In the genomic region with DNA sequence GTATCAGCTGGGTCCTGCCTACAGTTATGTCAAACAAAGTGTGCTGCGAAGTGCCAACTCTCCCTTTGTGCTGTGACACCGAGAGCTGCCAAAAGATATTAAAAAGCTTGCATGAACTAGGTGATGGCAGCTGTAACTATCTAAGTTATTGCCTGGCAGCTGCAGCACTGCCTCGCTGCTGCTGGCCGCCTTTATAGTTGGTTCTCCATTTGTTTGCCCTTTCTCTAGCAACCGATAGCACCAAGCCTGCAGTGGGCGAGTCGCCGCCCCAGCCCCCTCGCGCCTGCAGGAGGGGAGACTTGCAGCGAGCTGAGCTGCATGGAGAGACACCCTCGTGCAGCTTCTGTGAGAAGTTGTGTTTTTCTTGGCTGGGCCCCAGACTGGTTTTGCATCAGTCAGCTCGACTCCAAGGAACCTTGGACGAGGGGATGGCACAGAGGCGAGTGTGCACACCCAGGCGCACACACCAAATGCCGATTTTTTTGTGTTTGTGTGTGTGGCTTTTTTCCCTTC, we compare ENCODE assay signal across 15 cellular contexts.
DNase-seq lines count a peak whose midpoint lies in the region; ATAC-seq, FAIRE-seq and TF ChIP-seq lines count a peak whose summit lies in the region.
"Had no signal": no experiment of that assay in that cellular context is flagged by ENCODE, and none has a peak within 500 bp of the region (broad histone marks: within the 10 kb centered on the region; RNA-seq: fewer than 3 reads in every experiment).

No MANE protein-coding gene starts in this region.

- no peak overlapping the region for H2BK12ac ChIP-seq in mesenchymal stem cell (ENCODE audit: low read length in 2 of 2)

- H3K4me2 ChIP-seq in A549 (peak overlapping the region; percentile 51), mesenchymal stem cell (ENCODE audit: low read length, poor library complexity, severe bottlenecking) (no peak overlapping the region)

- no peak overlapping the region for H3K4me3 Mint-ChIP-seq in activated CD8-positive, alpha-beta T cell treated with anti-CD3 and anti-CD28 coated beads, Interleukin-2, amount 10 ng/mL, durations not matched to agents 7 days and 5 days
- H3K4me3 Mint-ChIP-seq: activated T-cell treated with anti-CD3 and anti-CD28 coated beads, Interleukin-2, amount 50 U/mL, for 24 hours had no signal

- no peaks in the 10 kb centered on the region for H3K4me1 Mint-ChIP-seq in activated CD8-positive, alpha-beta T cell treated with anti-CD3 and anti-CD28 coated beads, Interleukin-2, amount 10 ng/mL, durations not matched to agents 7 days and 5 days (ENCODE audit: low read depth)

- no peak overlapping the region for H2AFZ ChIP-seq in mesenchymal stem cell (ENCODE audit: low read depth, low read length)

- H3K14ac ChIP-seq in mesenchymal stem cell (ENCODE audit: low read length in 2 of 2), result no peak overlapping the region

- no peak overlapping the region for H3K27ac Mint-ChIP-seq in activated CD8-positive, alpha-beta T cell treated with anti-CD3 and anti-CD28 coated beads, Interleukin-2, amount 10 ng/mL, durations not matched to agents 7 days and 5 days
- H3K27ac Mint-ChIP-seq: activated T-cell treated with anti-CD3 and anti-CD28 coated beads, Interleukin-2, amount 50 U/mL, for 24 hours had no signal

- TF ChIP-seq CTCF in A549 (IDR thresholded peaks at IDR 0.05), result no peak
- no peak for TF ChIP-seq CTCF in transverse colon (IDR thresholded peaks at IDR 0.05)

- H3K9me3 ChIP-seq in A549 (no peaks in the 10 kb centered on the region), MG63 (no peaks in the 10 kb centered on the region), mesenchymal stem cell (ENCODE audit: control insufficient read depth, low read length) (no peaks in the 10 kb centered on the region), transverse colon (no peaks in the 10 kb centered on the region)
- H3K9me3 ChIP-seq: vagina had no signal

- no peaks in the 10 kb centered on the region for H3K4me1 ChIP-seq in A549
- H3K4me1 ChIP-seq in mesenchymal stem cell (ENCODE audit: control insufficient read depth, insufficient read depth, low read depth, low read length), result peaks cover 9% of the 10 kb centered on the region
- no peaks in the 10 kb centered on the region for H3K4me1 ChIP-seq in transverse colon
- H3K4me1 ChIP-seq: vagina had no signal

- no peaks in the 10 kb centered on the region for H3K79me1 ChIP-seq in mesenchymal stem cell (replicated peaks; ENCODE audit: low read length, poor library complexity, severe bottlenecking)

- in situ Hi-C loops in transverse colon (cut with MboI; ENCODE audit: low pct_ligation_motif_present in 1 of 4, low pct_unique_long_range_greater_than_20kb in 1 of 4, low sequenced_read_pairs in 3 of 4), result loop anchor here in 1 of 4 donors (25.0 kb wide), 1 partner anchor 756 kb away; no protein-coding TSS in a partner anchor

- no peak overlapping the region for H2BK5ac ChIP-seq in mesenchymal stem cell (ENCODE audit: low read depth, low read length, poor library complexity, severe bottlenecking)

- TF ChIP-seq EP300 in A549 (IDR thresholded peaks at IDR 0.05) (no peak), transverse colon (IDR thresholded peaks at IDR 0.05; ENCODE audit: low read depth) (no peak)

- no peaks in the 10 kb centered on the region for H3K36me3 Mint-ChIP-seq in activated CD8-positive, alpha-beta T cell treated with anti-CD3 and anti-CD28 coated beads, Interleukin-2, amount 10 ng/mL, durations not matched to agents 7 days and 5 days (ENCODE audit: low read depth)

- no peak overlapping the region for H3K23ac ChIP-seq in mesenchymal stem cell (ENCODE audit: low read length in 2 of 2)

- CTCF ChIA-PET in A549 (lab: Yijun Ruan, JAX), result interaction anchor here (0.7 kb wide), 1 partner anchor 11 kb away, joined by 3 read pairs; no protein-coding TSS in a partner anchor
- CTCF ChIA-PET in activated CD8-positive, alpha-beta T cell treated with anti-CD3 and anti-CD28 coated beads, Interleukin-2, amount 10 ng/mL, durations not matched to agents 7 days and 5 days (lab: Charles Lee), result no interaction called here

- intact Hi-C loops in transverse colon (cut with DNase I; ENCODE audit: low total_unique reads), result no loop called here

- H4K8ac ChIP-seq in mesenchymal stem cell (ENCODE audit: low read length), result no peak overlapping the region

- no peak for TF ChIP-seq RAD21 in A549 (conservative IDR thresholded peaks at IDR 0.05 in 1 of 2, IDR thresholded peaks at IDR 0.05 in 1 of 2)

- no peak overlapping the region for H3K18ac ChIP-seq in mesenchymal stem cell (ENCODE audit: low read depth in 1 of 2, low read length in 2 of 2)

- no peak overlapping the region for H3K4ac ChIP-seq in mesenchymal stem cell (ENCODE audit: low read depth in 1 of 2, low read length in 2 of 2)

- TF ChIP-seq POLR2A in A549 (IDR thresholded peaks at IDR 0.05; ENCODE audit: low read length) (no peak), transverse colon (IDR thresholded peaks at IDR 0.05) (no peak)

- 25% methylated on average over 11 of the region's 17 CpGs for WGBS in A549 (ENCODE audit: missing lambda C conversion rate)
- 74% methylated on average over 17 of the region's 17 CpGs for WGBS in mesenchymal stem cell
- WGBS in transverse colon (ENCODE audit: low coverage in 1 of 2), 2 donors, result 34 to 50% methylated on average over 1 to 17 of the region's 17 CpGs

- no peak overlapping the region for H4K91ac ChIP-seq in mesenchymal stem cell (ENCODE audit: low read length)

- H3K27me3 ChIP-seq in MG63 (peaks cover 3% of the 10 kb centered on the region; the same call in 1 of the 2 replicates), mesenchymal stem cell (ENCODE audit: control insufficient read depth in 1 of 2, insufficient read depth in 1 of 2, low read length in 2 of 2) (no peaks in the 10 kb centered on the region), transverse colon (no peaks in the 10 kb centered on the region)
- H3K27me3 ChIP-seq: vagina had no signal

- no peak overlapping the region for H2BK120ac ChIP-seq in mesenchymal stem cell (ENCODE audit: low read depth, low read length)

- no peak overlapping the region for H2BK15ac ChIP-seq in mesenchymal stem cell (ENCODE audit: low read depth, poor library complexity, severe bottlenecking)

- no peak overlapping the region for H3K9ac ChIP-seq in mesenchymal stem cell (ENCODE audit: low read length)

- no peaks in the 10 kb centered on the region for H3K36me3 ChIP-seq in MG63
- no peaks in the 10 kb centered on the region for H3K36me3 ChIP-seq in mesenchymal stem cell (ENCODE audit: control insufficient read depth in 1 of 2, insufficient read depth in 2 of 2, low read depth in 1 of 2, low read length in 2 of 2)
- H3K36me3 ChIP-seq in transverse colon, result no peaks in the 10 kb centered on the region
- H3K36me3 ChIP-seq: vagina had no signal

- ATAC-seq in A549, result peak; percentile 26 to 47; a peak in 4 of 6 replicates
- ATAC-seq in activated CD8-positive, alpha-beta T cell treated with anti-CD3 and anti-CD28 coated beads, Interleukin-2, amount 10 ng/mL, durations not matched to agents 7 days and 5 days, result no peak

- FAIRE-seq in A549 (lab: Jason Lieb, UNC), result no peak
- FAIRE-seq: endothelial cell of umbilical vein, G401.6 had no signal

- H3K9me3 Mint-ChIP-seq in activated CD8-positive, alpha-beta T cell treated with anti-CD3 and anti-CD28 coated beads, Interleukin-2, amount 10 ng/mL, durations not matched to agents 7 days and 5 days (ENCODE audit: insufficient read depth), result no peaks in the 10 kb centered on the region
- H3K9me3 Mint-ChIP-seq: activated T-cell treated with anti-CD3 and anti-CD28 coated beads, Interleukin-2, amount 50 U/mL, for 24 hours had no signal

- H3K4me3 ChIP-seq in A549, result no peak overlapping the region
- H3K4me3 ChIP-seq in MG63, result no peak overlapping the region
- H3K4me3 ChIP-seq in mesenchymal stem cell (ENCODE audit: insufficient read depth in 1 of 2, low read depth in 1 of 2, low read length in 2 of 2), result no peak overlapping the region
- H3K4me3 ChIP-seq in transverse colon, result no peak overlapping the region
- H3K4me3 ChIP-seq: skin epidermis, vagina had no signal

- H2AK5ac ChIP-seq in mesenchymal stem cell (ENCODE audit: low read length, severe bottlenecking), result no peak overlapping the region

- H3K27me3 Mint-ChIP-seq in activated CD8-positive, alpha-beta T cell treated with anti-CD3 and anti-CD28 coated beads, Interleukin-2, amount 10 ng/mL, durations not matched to agents 7 days and 5 days (ENCODE audit: low read depth), result no peaks in the 10 kb centered on the region
- H3K27me3 Mint-ChIP-seq: activated T-cell treated with anti-CD3 and anti-CD28 coated beads, Interleukin-2, amount 50 U/mL, for 24 hours had no signal

- POLR2A ChIA-PET in A549 (lab: Yijun Ruan, JAX), result interaction anchor here (0.6 kb wide), 1 partner anchor 259 kb away, joined by 3 read pairs; no protein-coding TSS in a partner anchor
- POLR2A ChIA-PET in activated CD8-positive, alpha-beta T cell treated with anti-CD3 and anti-CD28 coated beads, Interleukin-2, amount 10 ng/mL, durations not matched to agents 7 days and 5 days (lab: Charles Lee), result interaction anchor here (0.5 kb wide), 1 partner anchor 478 kb away, joined by 3 read pairs; no protein-coding TSS in a partner anchor

- DNase-seq in A549 (ENCODE audit: low read depth in 1 of 2, low spot score in 1 of 2) (no peak), MG63 (peak; percentile 43), SHP77 treated with DMSO at 0.1 percent for 48 hours (lab: John Stamatoyannopoulos, UW) (peak; percentile 67), left kidney (ENCODE audit: low read depth, low spot score) (peak; percentile 67), mesenchymal stem cell (no peak), NAMALWA (ENCODE audit: low spot score) (no peak), transverse colon (no peak)
- no peak for DNase-seq in activated CD8-positive, alpha-beta T cell treated with anti-CD3 and anti-CD28 coated beads, Interleukin-2, amount 10 ng/mL, durations not matched to agents 7 days and 5 days
- DNase-seq: activated T-cell treated with anti-CD3 and anti-CD28 coated beads, Interleukin-2, amount 50 U/mL, for 24 hours; AML-193; NCI-H187 treated with DMSO at 0.1 percent for 48 hours had no signal

- H3K27ac ChIP-seq in A549 (no peak overlapping the region), mesenchymal stem cell (ENCODE audit: low read length, poor library complexity, severe bottlenecking) (no peak overlapping the region), transverse colon (no peak overlapping the region)
- H3K27ac ChIP-seq: skin epidermis, vagina had no signal

TF ChIP-seq in A549, 52 proteins besides CTCF, POLR2A, EP300 and RAD21 (continues in another document):
- TF ChIP-seq FOSB (CRISPR knock-in tag; IDR thresholded peaks at IDR 0.05), result no peak
- TF ChIP-seq, protein P1, sequence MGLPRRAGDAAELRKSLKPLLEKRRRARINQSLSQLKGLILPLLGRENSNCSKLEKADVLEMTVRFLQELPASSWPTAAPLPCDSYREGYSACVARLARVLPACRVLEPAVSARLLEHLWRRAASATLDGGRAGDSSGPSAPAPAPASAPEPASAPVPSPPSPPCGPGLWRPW (IDR thresholded peaks at IDR 0.05), result no peak
- TF ChIP-seq, protein P2, sequence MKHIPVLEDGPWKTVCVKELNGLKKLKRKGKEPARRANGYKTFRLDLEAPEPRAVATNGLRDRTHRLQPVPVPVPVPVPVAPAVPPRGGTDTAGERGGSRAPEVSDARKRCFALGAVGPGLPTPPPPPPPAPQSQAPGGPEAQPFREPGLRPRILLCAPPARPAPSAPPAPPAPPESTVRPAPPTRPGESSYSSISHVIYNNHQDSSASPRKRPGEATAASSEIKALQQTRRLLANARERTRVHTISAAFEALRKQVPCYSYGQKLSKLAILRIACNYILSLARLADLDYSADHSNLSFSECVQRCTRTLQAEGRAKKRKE (CRISPR knock-in tag; IDR thresholded peaks at IDR 0.05; ENCODE audit: low read depth), result no peak

Comparison
In these comparisons a context has a peak if more than half of its experiments do, and no peak if none do; other contexts are left out.
1. DNase-seq: peak in MG63 (single experiment), SHP77 treated with DMSO at 0.1 percent for 48 hours (single experiment) and left kidney (single experiment); none in A549 (0 of 2), mesenchymal stem cell (single experiment), NAMALWA (single experiment), activated CD8-positive, alpha-beta T cell treated with anti-CD3 and anti-CD28 coated beads, Interleukin-2, amount 10 ng/mL, durations not matched to agents 7 days and 5 days (single experiment) and transverse colon (single experiment).